Comparison of ENCODE assay signal across 9 cellular contexts in the genomic region with DNA sequence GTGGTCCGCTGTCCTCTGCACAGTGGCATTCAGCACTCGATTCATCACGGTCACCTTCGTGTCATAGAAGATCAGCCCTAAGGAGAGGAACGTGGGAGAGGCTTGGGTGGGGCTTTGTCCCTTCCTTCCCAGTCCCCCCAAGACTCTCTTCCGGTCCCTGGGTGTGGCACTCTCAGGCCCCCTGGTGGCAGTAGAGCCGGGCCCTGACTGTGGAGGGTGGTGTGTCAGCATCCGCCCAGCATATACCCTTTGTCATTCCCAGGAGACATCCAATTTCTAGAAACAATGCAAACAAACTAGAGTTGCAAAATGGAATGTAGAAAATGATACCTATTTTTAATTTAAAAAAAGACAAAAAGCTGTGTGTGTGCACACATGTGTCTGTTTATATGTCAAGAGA. TPM values are rescaled to one million over a fixed set of nuclear protein-coding genes. Genes with fewer than 3 reads are reported as not detected.
A peak's percentile ranks its signal among the peaks of the same experiment; 100 is the strongest.
DNase-seq lines count a peak whose midpoint lies in the region; ATAC-seq and TF ChIP-seq lines count a peak whose summit lies in the region.
"Had no signal": no experiment of that assay in that cellular context is flagged by ENCODE, and none has a peak within 500 bp of the region (broad histone marks: within the 10 kb centered on the region; RNA-seq: fewer than 3 reads in every experiment).

No MANE protein-coding gene starts in this region.

- no peaks in the 10 kb centered on the region for H3K4me1 ChIP-seq in mesenchymal stem cell (ENCODE audit: control insufficient read depth, insufficient read depth, low read depth, low read length)

- no peak overlapping the region for H2AFZ ChIP-seq in mesenchymal stem cell (ENCODE audit: low read depth, low read length)

- CTCF ChIA-PET in CD4-positive, alpha-beta T cell (lab: Charles Lee): no interaction called here

- no peak overlapping the region for H3K18ac ChIP-seq in mesenchymal stem cell (ENCODE audit: low read depth in 1 of 2, low read length in 2 of 2)

- peak; percentile 35 for TF ChIP-seq CTCF in CD4-positive, alpha-beta T cell (IDR thresholded peaks at IDR 0.05)

- intact Hi-C loops in CD4-positive, alpha-beta T cell (cut with DNase I, micrococcal nuclease): no loop called here

- H3K4ac ChIP-seq in mesenchymal stem cell (ENCODE audit: low read depth in 1 of 2, low read length in 2 of 2): no peak overlapping the region

- no peaks in the 10 kb centered on the region for H3K9me3 Mint-ChIP-seq in CD4-positive, alpha-beta T cell
- no peaks in the 10 kb centered on the region for H3K9me3 Mint-ChIP-seq in IgD-negative memory B cell

- H3K36me3 ChIP-seq in mesenchymal stem cell (ENCODE audit: control insufficient read depth in 1 of 2, insufficient read depth in 2 of 2, low read depth in 1 of 2, low read length in 2 of 2): peaks cover 32 to 84% of the 10 kb centered on the region in 2 experiments

- no peak for ATAC-seq in CD4-positive, alpha-beta T cell (ENCODE audit: poor library complexity)

- H2BK5ac ChIP-seq in mesenchymal stem cell (ENCODE audit: low read depth, low read length, poor library complexity, severe bottlenecking): no peak overlapping the region

- no peak overlapping the region for H2BK120ac ChIP-seq in mesenchymal stem cell (ENCODE audit: low read depth, low read length)

- H3K27ac ChIP-seq in CD4-positive, alpha-beta T cell (ENCODE audit: low read depth, low read length): no peak overlapping the region
- H3K27ac ChIP-seq in mesenchymal stem cell (ENCODE audit: low read length, poor library complexity, severe bottlenecking): no peak overlapping the region
- H3K27ac ChIP-seq: epithelial cell of prostate had no signal

- H3K4me2 ChIP-seq in mesenchymal stem cell (ENCODE audit: low read length, poor library complexity, severe bottlenecking): no peak overlapping the region

- peak in 5 of 10 experiments; percentile 10 to 50 (median 14) for DNase-seq in CD4-positive, alpha-beta T cell
- peak; percentile 15 for DNase-seq in activated T-cell treated with anti-CD3 and anti-CD28 coated beads for 48 hours (ENCODE audit: low read depth)
- peak; percentile 9 for DNase-seq in iris pigment epithelial cell (ENCODE audit: low read depth)
- DNase-seq in NK-92 (lab: John Stamatoyannopoulos, UW; ENCODE audit: unreplicated experiment): no peak
- DNase-seq in mesenchymal stem cell: no peak
- DNase-seq in putamen (ENCODE audit: low spot score): no peak
- DNase-seq in T-helper 9 cell: no peak

- no peak overlapping the region for H3K4me3 Mint-ChIP-seq in CD4-positive, alpha-beta T cell
- peak overlapping the region in 1 of 4 donors; percentile 79 for H3K4me3 Mint-ChIP-seq in IgD-negative memory B cell

- 84% methylated on average over 6 of the region's 8 CpGs for WGBS in mesenchymal stem cell

- no peak overlapping the region for H3K14ac ChIP-seq in mesenchymal stem cell (ENCODE audit: low read length in 2 of 2)

- no peaks in the 10 kb centered on the region for H3K4me1 Mint-ChIP-seq in CD4-positive, alpha-beta T cell (ENCODE audit: low read depth)
- peaks cover 0 to 11% (median 9%) of the 10 kb centered on the region in 3 donors for H3K4me1 Mint-ChIP-seq in IgD-negative memory B cell

- no peaks in the 10 kb centered on the region for H3K27me3 ChIP-seq in CD4-positive, alpha-beta T cell (ENCODE audit: control insufficient read depth, insufficient read depth, low read length)
- H3K27me3 ChIP-seq in mesenchymal stem cell (ENCODE audit: control insufficient read depth in 1 of 2, insufficient read depth in 1 of 2, low read length in 2 of 2): no peaks in the 10 kb centered on the region

- no peak overlapping the region for H4K91ac ChIP-seq in mesenchymal stem cell (ENCODE audit: low read length)

- no peak overlapping the region for H3K4me3 ChIP-seq in mesenchymal stem cell (ENCODE audit: insufficient read depth in 1 of 2, low read depth in 1 of 2, low read length in 2 of 2)

- H3K36me3 Mint-ChIP-seq in CD4-positive, alpha-beta T cell (ENCODE audit: low read depth): peaks cover 31% of the 10 kb centered on the region
- H3K36me3 Mint-ChIP-seq in IgD-negative memory B cell: peaks cover 7% of the 10 kb centered on the region

- H2AK5ac ChIP-seq in mesenchymal stem cell (ENCODE audit: low read length, severe bottlenecking): no peak overlapping the region

- H3K79me1 ChIP-seq in mesenchymal stem cell (replicated peaks; ENCODE audit: low read length, poor library complexity, severe bottlenecking): no peaks in the 10 kb centered on the region

- no peak overlapping the region for H4K8ac ChIP-seq in mesenchymal stem cell (ENCODE audit: low read length)

- H3K9ac ChIP-seq in mesenchymal stem cell (ENCODE audit: low read length): no peak overlapping the region

- no peak overlapping the region for H3K23ac ChIP-seq in mesenchymal stem cell (ENCODE audit: low read length in 2 of 2)

- H2BK15ac ChIP-seq in mesenchymal stem cell (ENCODE audit: low read depth, poor library complexity, severe bottlenecking): no peak overlapping the region

- H3K27ac Mint-ChIP-seq in CD4-positive, alpha-beta T cell: no peak overlapping the region
- peak overlapping the region in 2 of 3 donors; percentile 50 to 62 for H3K27ac Mint-ChIP-seq in IgD-negative memory B cell

- no peaks in the 10 kb centered on the region for H3K9me3 ChIP-seq in CD4-positive, alpha-beta T cell (ENCODE audit: control insufficient read depth, low read length)
- H3K9me3 ChIP-seq in mesenchymal stem cell (ENCODE audit: control insufficient read depth, low read length): no peaks in the 10 kb centered on the region

- no peak overlapping the region for H2BK12ac ChIP-seq in mesenchymal stem cell (ENCODE audit: low read length in 2 of 2)

- H3K27me3 Mint-ChIP-seq in CD4-positive, alpha-beta T cell: no peaks in the 10 kb centered on the region
- no peaks in the 10 kb centered on the region for H3K27me3 Mint-ChIP-seq in IgD-negative memory B cell

- POLR2A ChIA-PET in CD4-positive, alpha-beta T cell (lab: Charles Lee): no interaction called here

RNA-seq across cellular contexts. Expression of a gene that starts 45.0 kb away (rescaled TPM):
- total RNA-seq in CD4-positive, alpha-beta T cell: 10 to 100 TPM; 19.6 to 20.4 TPM
- polyA plus RNA-seq in IgD-negative memory B cell: 73.0 TPM
- 26.0 TPM for polyA plus RNA-seq in mesenchymal stem cell (2013, experiment 1 of 2)
- 24.7 TPM for polyA plus RNA-seq in mesenchymal stem cell (2013, experiment 2 of 2)

Comparison
In these comparisons a context has a peak if more than half of its experiments do, and no peak if none do; other contexts are left out.
1. DNase-seq: peak in activated T-cell treated with anti-CD3 and anti-CD28 coated beads for 48 hours (single experiment) and iris pigment epithelial cell (single experiment); none in NK-92 (single experiment), mesenchymal stem cell (single experiment), putamen (single experiment) and T-helper 9 cell (single experiment).